8 cellular contexts compared by ENCODE assay signal in genomic region chr18:65938592-65939372, GRCh38.
DNase-seq lines count a peak whose midpoint lies in the region; ATAC-seq and TF ChIP-seq lines count a peak whose summit lies in the region.

No MANE protein-coding gene starts in this region.

- H3K4me3 ChIP-seq in Jurkat, Clone E6-1 (ENCODE audit: low read length), result no peak overlapping the region

- peak; percentile 74 for ATAC-seq in GM21390 (IDR thresholded peaks at IDR 0.05; ENCODE audit: unreplicated experiment)
- peak; percentile 62 for ATAC-seq in SK-N-SH treated with all-trans-retinoic acid at 6 μM for 48 hours
- no peak for ATAC-seq in HG03571 (IDR thresholded peaks at IDR 0.05; ENCODE audit: unreplicated experiment)

- peak; percentile 94 for DNase-seq in DMS53 (lab: John Stamatoyannopoulos, UW)
- peak; percentile 54 for DNase-seq in Jurkat, Clone E6-1 (ENCODE audit: low read depth, low spot score)
- DNase-seq in islet precursor cell, result peak; percentile 69
- DNase-seq in activated naive CD4-positive, alpha-beta T cell (lab: John Stamatoyannopoulos, UW), result no peak
- no peak for DNase-seq in KG1 (lab: John Stamatoyannopoulos, UW)

TF ChIP-seq in SK-N-SH treated with all-trans-retinoic acid at 6 μM for 48 hours, 23 proteins besides CTCF, POLR2A, EP300 and RAD21:
- TF ChIP-seq PATZ1 (CRISPR knock-in tag; IDR thresholded peaks at IDR 0.05; ENCODE audit: borderline replicate concordance) (no peak), POU6F1 (CRISPR knock-in tag; IDR thresholded peaks at IDR 0.05; ENCODE audit: borderline replicate concordance, low read depth) (no peak), TOX (CRISPR knock-in tag; IDR thresholded peaks at IDR 0.05; ENCODE audit: borderline replicate concordance) (no peak), ZC3H10 (CRISPR knock-in tag; IDR thresholded peaks at IDR 0.05) (no peak), CSDC2 (CRISPR knock-in tag; IDR thresholded peaks at IDR 0.05) (no peak), OSR1 (CRISPR knock-in tag; IDR thresholded peaks at IDR 0.05) (no peak), CREB5 (CRISPR knock-in tag; IDR thresholded peaks at IDR 0.05; ENCODE audit: low read depth) (no peak), ISL1 (CRISPR knock-in tag; IDR thresholded peaks at IDR 0.05) (no peak), PPARA (CRISPR knock-in tag; IDR thresholded peaks at IDR 0.05; ENCODE audit: borderline replicate concordance) (no peak), SNAI2 (CRISPR knock-in tag; IDR thresholded peaks at IDR 0.05) (no peak), ZNF70 (CRISPR knock-in tag; IDR thresholded peaks at IDR 0.05) (no peak), BACH2 (CRISPR knock-in tag; IDR thresholded peaks at IDR 0.05; ENCODE audit: borderline replicate concordance) (no peak), ZFP30 (CRISPR knock-in tag; IDR thresholded peaks at IDR 0.05) (no peak), RARB (CRISPR knock-in tag; IDR thresholded peaks at IDR 0.05) (no peak), ZNF565 (CRISPR knock-in tag; conservative IDR thresholded peaks at IDR 0.05; ENCODE audit: low read depth) (no peak), ZFP3 (CRISPR knock-in tag; IDR thresholded peaks at IDR 0.05) (no peak), ESRRG (CRISPR knock-in tag; IDR thresholded peaks at IDR 0.05) (no peak)

Comparison
In these comparisons a context has a peak if more than half of its experiments do, and no peak if none do; other contexts are left out.
1. DNase-seq: peak in DMS53 (single experiment), Jurkat, Clone E6-1 (single experiment) and islet precursor cell (single experiment); none in activated naive CD4-positive, alpha-beta T cell (0 of 4) and KG1 (single experiment).